In genomic region chr12:6869049-6870021, GRCh38 we compare ENCODE assay signal across 8 cellular contexts. TPM values are rescaled to one million over a fixed set of nuclear protein-coding genes. Genes with fewer than 3 reads are reported as not detected.
DNase-seq lines count a peak whose midpoint lies in the region; ATAC-seq and TF ChIP-seq lines count a peak whose summit lies in the region.

No MANE protein-coding gene starts in this region.

- H3K27ac ChIP-seq in Panc1 (ENCODE audit: low read length), result peak overlapping the region; percentile 72

- H3K27me3 ChIP-seq in Panc1 (ENCODE audit: control insufficient read depth, insufficient read depth, low read length), result no peaks in the 10 kb centered on the region

- H3K27me3 Mint-ChIP-seq in activated T-cell treated with anti-CD3 and anti-CD28 coated beads, Interleukin-2, amount 50 U/mL, for 72 hours (ENCODE audit: low read depth), result no peaks in the 10 kb centered on the region
- H3K27me3 Mint-ChIP-seq in nephron progenitor cell (ENCODE audit: low read depth, poor library complexity), result peaks cover 4% of the 10 kb centered on the region

- peak overlapping the region; percentile 96 for H3K27ac Mint-ChIP-seq in activated T-cell treated with anti-CD3 and anti-CD28 coated beads, Interleukin-2, amount 50 U/mL, for 72 hours
- H3K27ac Mint-ChIP-seq in nephron progenitor cell, result peak overlapping the region; percentile 93

- peak; percentile 57 for DNase-seq in COR-L47 (lab: John Stamatoyannopoulos, UW)
- DNase-seq in KG1 (lab: John Stamatoyannopoulos, UW), result peak; percentile 45
- no peak for DNase-seq in Panc1 (ENCODE audit: low read depth, low spot score)
- peak; percentile 86 to 88 for DNase-seq in activated T-cell treated with anti-CD3 and anti-CD28 coated beads, Interleukin-2, amount 50 U/mL, for 72 hours
- peak; percentile 76 for DNase-seq in fibroblast of peridontal ligament (ENCODE audit: extremely low read depth)
- DNase-seq in nephron progenitor cell, result peak; percentile 91
- peak; percentile 85 for DNase-seq in stimulated activated naive CD8-positive, alpha-beta T cell treated with anti-CD3 and anti-CD28 coated beads, Interleukin-15, Interleukin-2, amounts not matched to agents 100 U/mL and 50 U/mL, for 24 hours

- H3K36me3 Mint-ChIP-seq in activated T-cell treated with anti-CD3 and anti-CD28 coated beads, Interleukin-2, amount 50 U/mL, for 72 hours (ENCODE audit: insufficient read depth in 2 of 2), result peaks cover 15 to 18% of the 10 kb centered on the region in 2 donors
- H3K36me3 Mint-ChIP-seq in nephron progenitor cell (ENCODE audit: low read depth), result peaks cover 45% of the 10 kb centered on the region

- no TSS peak for BruUV-seq in Panc1 (replicated peaks; lab: Mats Ljungman, UMichigan)

- POLR2A ChIA-PET in Panc1 (lab: Charles Lee), result interaction anchor here (0.6 to 1.3 kb wide), 2 partner anchors 65 to 445 kb away, joined by 4 to 5 read pairs; no protein-coding TSS in a partner anchor

- intact Hi-C loops in Panc1 (cut with micrococcal nuclease; ENCODE audit: unreplicated experiment), result no loop called here

- no peaks in the 10 kb centered on the region for H3K9me3 Mint-ChIP-seq in activated T-cell treated with anti-CD3 and anti-CD28 coated beads, Interleukin-2, amount 50 U/mL, for 72 hours
- H3K9me3 Mint-ChIP-seq in nephron progenitor cell, result no peaks in the 10 kb centered on the region

- TF ChIP-seq CTCF in Panc1 (IDR thresholded peaks at IDR 0.05) (peak; percentile 85), nephron progenitor cell (IDR thresholded peaks at IDR 0.05) (peak; percentile 94)

- CTCF ChIA-PET in Panc1 (lab: Charles Lee), result interaction anchor here (0.5 to 1.3 kb wide), 2 partner anchors 14 to 22 kb away, joined by 3 to 4 read pairs; no protein-coding TSS in a partner anchor

- peaks cover 72% of the 10 kb centered on the region for H3K4me1 Mint-ChIP-seq in activated T-cell treated with anti-CD3 and anti-CD28 coated beads, Interleukin-2, amount 50 U/mL, for 72 hours (ENCODE audit: low read depth)
- H3K4me1 Mint-ChIP-seq in nephron progenitor cell, result peaks cover 63% of the 10 kb centered on the region

- in situ Hi-C loops in Panc1 (cut with HindIII; ENCODE audit: low pct_unique_long_range_greater_than_20kb, low sequenced_read_pairs), result no loop called here

- no peak for ATAC-seq in Panc1
- no peak for ATAC-seq in activated T-cell treated with anti-CD3 and anti-CD28 coated beads, Interleukin-2, amount 50 U/mL, for 72 hours (replicated peaks in 1 of 2)
- ATAC-seq in stimulated activated naive CD8-positive, alpha-beta T cell treated with anti-CD3 and anti-CD28 coated beads, Interleukin-15, Interleukin-2, amounts not matched to agents 100 U/mL and 50 U/mL, for 24 hours, result no peak
- no peak for ATAC-seq in GM19324 (IDR thresholded peaks at IDR 0.05; ENCODE audit: low FRiP score, unreplicated experiment)

- no peaks in the 10 kb centered on the region for H3K9me3 ChIP-seq in Panc1 (ENCODE audit: control insufficient read depth, insufficient read depth, low read depth, low read length)

- H3K4me3 Mint-ChIP-seq in activated T-cell treated with anti-CD3 and anti-CD28 coated beads, Interleukin-2, amount 50 U/mL, for 72 hours, result peak overlapping the region; percentile 97 to 98
- H3K4me3 Mint-ChIP-seq in nephron progenitor cell, result peak overlapping the region; percentile 94

- H3K4me1 ChIP-seq in Panc1 (ENCODE audit: control insufficient read depth, insufficient read depth, low read length), result peaks cover 28% of the 10 kb centered on the region

- peak overlapping the region; percentile 61 to 92 for H3K4me3 ChIP-seq in Panc1 (ENCODE audit: low read depth in 2 of 2, low read length in 2 of 2)

- peaks cover 6% of the 10 kb centered on the region; the same call in 1 of the 2 replicates for H3K36me3 ChIP-seq in Panc1 (ENCODE audit: control insufficient read depth, insufficient read depth, low read length)

RNA-seq across cellular contexts. Expression of gene TPI1, which starts 2.0 kb away (rescaled TPM):
- total RNA-seq in Panc1 (2021; ENCODE audit: unreplicated experiment), result 693 TPM
- 1,013 TPM for polyA plus RNA-seq in Panc1 (2012; ENCODE audit: insufficient read length)
- total RNA-seq in activated T-cell treated with anti-CD3 and anti-CD28 coated beads, Interleukin-2, amount 50 U/mL, for 72 hours, result 100 to 1,000 TPM; 504 to 562 TPM

RNA-seq across cellular contexts. Expression of gene SPSB2, which starts 3.8 kb away (rescaled TPM):
- 11.6 TPM for total RNA-seq in Panc1 (2021; ENCODE audit: unreplicated experiment)
- polyA plus RNA-seq in Panc1 (2012; ENCODE audit: insufficient read length), result 10.6 TPM
- 10 to 100 TPM in 1 of 2 donors, 1 to 10 TPM in 1; 9.6 to 10.4 TPM for total RNA-seq in activated T-cell treated with anti-CD3 and anti-CD28 coated beads, Interleukin-2, amount 50 U/mL, for 72 hours

RNA-seq across cellular contexts. Expression of gene USP5, which starts 17.4 kb away (rescaled TPM):
- total RNA-seq in Panc1 (2021; ENCODE audit: unreplicated experiment), result 104 TPM
- polyA plus RNA-seq in Panc1 (2012; ENCODE audit: insufficient read length), result 72.1 TPM
- total RNA-seq in activated T-cell treated with anti-CD3 and anti-CD28 coated beads, Interleukin-2, amount 50 U/mL, for 72 hours, result 100 to 1,000 TPM in 1 of 2 donors, 10 to 100 TPM in 1; 98.0 to 105 TPM

RNA-seq across cellular contexts. Expression of gene CDCA3, which starts 18.2 kb away (rescaled TPM):
- total RNA-seq in Panc1 (2021; ENCODE audit: unreplicated experiment), result 59.0 TPM
- 33.8 TPM for polyA plus RNA-seq in Panc1 (2012; ENCODE audit: insufficient read length)
- total RNA-seq in activated T-cell treated with anti-CD3 and anti-CD28 coated beads, Interleukin-2, amount 50 U/mL, for 72 hours, result 10 to 100 TPM; 67.7 to 94.8 TPM

RNA-seq across cellular contexts. Expression of gene GNB3, which starts 28.6 kb away (rescaled TPM):
- total RNA-seq in Panc1 (2021; ENCODE audit: unreplicated experiment), result 0.21 TPM
- 1.1 TPM for polyA plus RNA-seq in Panc1 (2012; ENCODE audit: insufficient read length)
- total RNA-seq in activated T-cell treated with anti-CD3 and anti-CD28 coated beads, Interleukin-2, amount 50 U/mL, for 72 hours, result 1 to 10 TPM in 1 of 2 donors, under 1 TPM in 1; 0.95 to 1.3 TPM
